ENCODE assay signal across 8 cellular contexts in genomic region chr7:112207106-112207592, GRCh38. TPM values are rescaled to one million over a fixed set of nuclear protein-coding genes. Genes with fewer than 3 reads are reported as not detected.
A peak's percentile ranks its signal among the peaks of the same experiment; 100 is the strongest.
DNase-seq lines count a peak whose midpoint lies in the region; ATAC-seq and TF ChIP-seq lines count a peak whose summit lies in the region.

No MANE protein-coding gene starts in this region.

- WGBS in mesodermal cell (ENCODE audit: insufficient coverage in 2 of 2), 2 experiments, result 7 to 18% methylated on average over 1 to 3 of the region's 8 CpGs
- 0 to 1% methylated on average over 8 of the region's 8 CpGs for WGBS in aorta, 2 donors

- DNase-seq in GM12864 (ENCODE audit: low read depth) (no peak), MG63 (no peak), cardiac fibroblast (ENCODE audit: low read depth in 2 of 2) (peak in 1 of 2 donors; percentile 17), aorta (peak in 1 of 2 donors; percentile 48), MV-4-11 (lab: John Stamatoyannopoulos, UW) (no peak)
- DNase-seq in stimulated activated CD4-positive, alpha-beta T cell treated with anti-CD3 and anti-CD28 coated beads, Interleukin-12 subunit alpha, Interleukin-12 subunit beta, amount 100 ng/mL, for 4 hours, result no peak

- H3K27me3 ChIP-seq in MG63 (no peaks in the 10 kb centered on the region), aorta (ENCODE audit: control insufficient read depth in 1 of 2, insufficient read depth in 2 of 2, low read length in 1 of 2) (no peaks in the 10 kb centered on the region)

- intact Hi-C loops in aorta (cut with DNase I), result loop anchor here in 1 of 2 donors (2.0 to 10.0 kb wide), 5 partner anchors 65 to 442 kb away; partner anchors contain the start of gene IFRD1

- no peak for ATAC-seq in aorta (ENCODE audit: low FRiP score)
- ATAC-seq in GM21576 (IDR thresholded peaks at IDR 0.05; ENCODE audit: unreplicated experiment), result no peak

- H3K4me3 ChIP-seq in GM12864 (ENCODE audit: low read depth, low read length), result peak overlapping the region; percentile 98
- H3K4me3 ChIP-seq in MG63, result peak overlapping the region; percentile 74
- H3K4me3 ChIP-seq in cardiac fibroblast (replicated peaks in 1 of 2; ENCODE audit: low read depth in 2 of 2, low read length in 2 of 2), result peak overlapping the region; percentile 89 to 95
- H3K4me3 ChIP-seq in mesodermal cell (ENCODE audit: extremely low read depth, insufficient read depth, low read length, poor library complexity, severe bottlenecking), result peak overlapping the region; percentile 98
- peak overlapping the region; percentile 87 to 98 for H3K4me3 ChIP-seq in aorta (ENCODE audit: low read length in 2 of 2)

- TF ChIP-seq CTCF in GM12864 (IDR thresholded peaks at IDR 0.05; ENCODE audit: low read depth, low read length, missing control alignments) (no peak), cardiac fibroblast (IDR thresholded peaks at IDR 0.05; ENCODE audit: low read depth, low read length) (no peak)

- H3K9me3 ChIP-seq in MG63 (no peaks in the 10 kb centered on the region), mesodermal cell (ENCODE audit: control insufficient read depth, low read length) (no peaks in the 10 kb centered on the region), aorta (ENCODE audit: control insufficient read depth, low read length) (no peaks in the 10 kb centered on the region)

- H3K36me3 ChIP-seq in MG63 (no peaks in the 10 kb centered on the region; the same call in 1 of the 2 replicates), mesodermal cell (ENCODE audit: control insufficient read depth, insufficient read depth, low read length) (no peaks in the 10 kb centered on the region), aorta (ENCODE audit: control insufficient read depth in 1 of 2, insufficient read depth in 2 of 2, low read length in 1 of 2) (no peaks in the 10 kb centered on the region)

- H3K4me1 ChIP-seq in mesodermal cell (ENCODE audit: control insufficient read depth, insufficient read depth, low read length, poor library complexity, severe bottlenecking), result peaks cover 6% of the 10 kb centered on the region
- H3K4me1 ChIP-seq in aorta (ENCODE audit: control insufficient read depth in 1 of 2, insufficient read depth in 2 of 2, low read length in 2 of 2), result no peaks in the 10 kb centered on the region

- no peak overlapping the region for H3K27ac ChIP-seq in mesodermal cell (ENCODE audit: low read depth, low read length, severe bottlenecking)
- peak overlapping the region; percentile 18 to 25 for H3K27ac ChIP-seq in aorta (ENCODE audit: low read depth in 1 of 2, low read length in 2 of 2)

RNA-seq across cellular contexts. Expression of gene ZNF277, which starts 0.7 kb away (rescaled TPM):
- 3.8 and 5.8 TPM in 2 replicates for total RNA-seq in MG63 (2014; rRNA removed; shearing (Covaris generic); ENCODE audit: low replicate concordance)
- polyA plus RNA-seq in mesodermal cell (2013, experiment 1 of 2), result 37.7 TPM
- 41.5 TPM for polyA plus RNA-seq in mesodermal cell (2013, experiment 2 of 2)
- total RNA-seq in aorta, result 10 to 100 TPM; 20.3 to 21.6 TPM
- polyA plus RNA-seq in aorta, result 10 to 100 TPM; 17.8 to 41.6 TPM

RNA-seq across cellular contexts. Expression of gene DOCK4, which starts 0.9 kb away (rescaled TPM):
- total RNA-seq in MG63 (2014; rRNA removed; shearing (Covaris generic); ENCODE audit: low replicate concordance), result 0.30 and 0.57 TPM in 2 replicates
- 39.2 TPM for polyA plus RNA-seq in mesodermal cell (2013, experiment 1 of 2)
- polyA plus RNA-seq in mesodermal cell (2013, experiment 2 of 2), result 36.4 TPM
- total RNA-seq in aorta, result 10 to 100 TPM; 34.2 to 94.3 TPM
- polyA plus RNA-seq in aorta, result 1 to 10 TPM; 2.9 to 5.8 TPM

Comparison
In these comparisons a context has a peak if more than half of its experiments do, and no peak if none do; other contexts are left out.
1. RNA of gene DOCK4, which starts 0.9 kb away (total RNA-seq): 34.2 to 94.3 TPM in aorta; 0.30 to 0.57 TPM in MG63; every median in the first group is over 10 times any median in the second.
2. Peak in every context shown above with its lines, with median percentiles within 50 percentile points of each other: H3K4me3 ChIP-seq.